In the genomic region with DNA sequence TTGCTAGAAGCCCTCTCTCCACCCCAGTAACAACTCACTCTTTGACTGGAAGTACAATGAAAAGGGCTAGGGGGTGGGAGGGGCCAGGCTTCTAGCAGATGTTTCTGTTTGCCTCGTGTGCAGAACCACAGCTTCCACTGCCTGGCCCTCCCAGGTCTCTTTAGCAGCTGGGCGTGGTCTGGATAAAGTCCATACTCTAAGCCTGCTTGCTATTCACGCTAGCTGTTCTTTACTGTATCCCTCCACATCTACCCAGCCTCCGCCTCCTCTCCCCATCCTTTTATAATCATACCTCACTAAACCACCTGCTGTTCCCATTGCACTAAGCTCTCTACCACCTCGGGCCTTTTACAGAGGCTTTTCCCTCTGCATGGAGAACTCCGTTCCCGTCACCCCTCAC, we compare ENCODE assay signal across 10 cellular contexts.
DNase-seq lines count a peak whose midpoint lies in the region; ATAC-seq and TF ChIP-seq lines count a peak whose summit lies in the region.
"Had no signal": no experiment of that assay in that cellular context is flagged by ENCODE, and none has a peak within 500 bp of the region (broad histone marks: within the 10 kb centered on the region; RNA-seq: fewer than 3 reads in every experiment).

No MANE protein-coding gene starts in this region.

- H3K27me3 ChIP-seq in esophagus muscularis mucosa: no peaks in the 10 kb centered on the region
- H3K27me3 ChIP-seq: thyroid gland had no signal

- H3K27ac Mint-ChIP-seq in stimulated activated naive CD8-positive, alpha-beta T cell treated with anti-CD3 and anti-CD28 coated beads, Interleukin-15, amount 100 ng/mL, for 72 hours: no peak overlapping the region
- peak overlapping the region; percentile 29 for H3K27ac Mint-ChIP-seq in activated T-helper 2 cell treated with anti-CD3 and anti-CD28 coated beads, Interferon-gamma antibody, Interleukin-2, Interleukin-4, amounts not matched to agents 10 μg/mL and 5 μg/mL and 100 μg/mL, durations not matched to agents 14 hours and 24 hours and 36 hours

- no peak for DNase-seq in stimulated activated naive CD8-positive, alpha-beta T cell treated with anti-CD3 and anti-CD28 coated beads, Interleukin-15, amount 100 ng/mL, for 72 hours
- DNase-seq in stimulated activated naive CD8-positive, alpha-beta T cell treated with anti-CD3 and anti-CD28 coated beads, Interleukin-15, Interleukin-2, amounts not matched to agents 100 U/mL and 50 U/mL, for 24 hours: no peak
- peak; percentile 90 for DNase-seq in NCI-H2081 treated with DMSO at 0.1 percent for 48 hours (lab: John Stamatoyannopoulos, UW)
- DNase-seq in activated T-helper 2 cell treated with anti-CD3 and anti-CD28 coated beads, Interferon-gamma antibody, Interleukin-2, Interleukin-4, amounts not matched to agents 10 μg/mL and 5 μg/mL and 100 μg/mL, durations not matched to agents 14 hours and 24 hours and 36 hours (ENCODE audit: low spot score): peak; percentile 28
- no peak for DNase-seq in esophagus muscularis mucosa (ENCODE audit: extremely low spot score)
- DNase-seq: psoas muscle, thyroid gland had no signal

- H3K4me1 Mint-ChIP-seq in stimulated activated naive CD8-positive, alpha-beta T cell treated with anti-CD3 and anti-CD28 coated beads, Interleukin-15, amount 100 ng/mL, for 72 hours: peaks cover 31% of the 10 kb centered on the region
- H3K4me1 Mint-ChIP-seq in activated T-helper 2 cell treated with anti-CD3 and anti-CD28 coated beads, Interferon-gamma antibody, Interleukin-2, Interleukin-4, amounts not matched to agents 10 μg/mL and 5 μg/mL and 100 μg/mL, durations not matched to agents 14 hours and 24 hours and 36 hours (ENCODE audit: low read depth): peaks cover 45% of the 10 kb centered on the region

- intact Hi-C loops in activated T-helper 2 cell treated with anti-CD3 and anti-CD28 coated beads, Interferon-gamma antibody, Interleukin-2, Interleukin-4, amounts not matched to agents 10 μg/mL and 5 μg/mL and 100 μg/mL, durations not matched to agents 14 hours and 24 hours and 36 hours (cut with micrococcal nuclease): loop anchor here (5.0 kb wide), 2 partner anchors 46 to 69 kb away; no protein-coding TSS in a partner anchor
- intact Hi-C loops in esophagus muscularis mucosa (cut with DNase I): no loop called here

- no peaks in the 10 kb centered on the region for H3K9me3 Mint-ChIP-seq in stimulated activated naive CD8-positive, alpha-beta T cell treated with anti-CD3 and anti-CD28 coated beads, Interleukin-15, amount 100 ng/mL, for 72 hours
- H3K9me3 Mint-ChIP-seq in activated T-helper 2 cell treated with anti-CD3 and anti-CD28 coated beads, Interferon-gamma antibody, Interleukin-2, Interleukin-4, amounts not matched to agents 10 μg/mL and 5 μg/mL and 100 μg/mL, durations not matched to agents 14 hours and 24 hours and 36 hours: no peaks in the 10 kb centered on the region

- H3K36me3 Mint-ChIP-seq in activated T-helper 2 cell treated with anti-CD3 and anti-CD28 coated beads, Interferon-gamma antibody, Interleukin-2, Interleukin-4, amounts not matched to agents 10 μg/mL and 5 μg/mL and 100 μg/mL, durations not matched to agents 14 hours and 24 hours and 36 hours (ENCODE audit: low read depth): no peaks in the 10 kb centered on the region

- H3K27ac ChIP-seq in esophagus muscularis mucosa (replicated peaks in 1 of 4): no peak overlapping the region
- H3K27ac ChIP-seq: psoas muscle, thyroid gland had no signal

- no peak overlapping the region for H3K4me3 ChIP-seq in esophagus muscularis mucosa
- H3K4me3 ChIP-seq: psoas muscle, thyroid gland had no signal

- WGBS in esophagus muscularis mucosa: 80% methylated on average over 7 of the region's 7 CpGs

- TF ChIP-seq EP300 in esophagus muscularis mucosa (IDR thresholded peaks at IDR 0.05): no peak

- no peaks in the 10 kb centered on the region for H3K36me3 ChIP-seq in esophagus muscularis mucosa
- H3K36me3 ChIP-seq: thyroid gland had no signal

- ATAC-seq in stimulated activated naive CD8-positive, alpha-beta T cell treated with anti-CD3 and anti-CD28 coated beads, Interleukin-15, amount 100 ng/mL, for 72 hours: peak; percentile 44
- ATAC-seq in stimulated activated naive CD8-positive, alpha-beta T cell treated with anti-CD3 and anti-CD28 coated beads, Interleukin-15, Interleukin-2, amounts not matched to agents 100 U/mL and 50 U/mL, for 24 hours: no peak
- ATAC-seq in GM18517 (IDR thresholded peaks at IDR 0.05; ENCODE audit: unreplicated experiment) (no peak), HG03521 (IDR thresholded peaks at IDR 0.05; ENCODE audit: unreplicated experiment) (no peak), GM18505 (IDR thresholded peaks at IDR 0.05; ENCODE audit: unreplicated experiment) (no peak)
- ATAC-seq: psoas muscle had no signal

- H3K27me3 Mint-ChIP-seq in stimulated activated naive CD8-positive, alpha-beta T cell treated with anti-CD3 and anti-CD28 coated beads, Interleukin-15, amount 100 ng/mL, for 72 hours: no peaks in the 10 kb centered on the region
- no peaks in the 10 kb centered on the region for H3K27me3 Mint-ChIP-seq in activated T-helper 2 cell treated with anti-CD3 and anti-CD28 coated beads, Interferon-gamma antibody, Interleukin-2, Interleukin-4, amounts not matched to agents 10 μg/mL and 5 μg/mL and 100 μg/mL, durations not matched to agents 14 hours and 24 hours and 36 hours (ENCODE audit: low read depth)

- peaks cover 0 to 28% (median 13%) of the 10 kb centered on the region in 4 donors for H3K4me1 ChIP-seq in esophagus muscularis mucosa
- H3K4me1 ChIP-seq: psoas muscle had no signal

- H3K4me3 Mint-ChIP-seq in stimulated activated naive CD8-positive, alpha-beta T cell treated with anti-CD3 and anti-CD28 coated beads, Interleukin-15, amount 100 ng/mL, for 72 hours: no peak overlapping the region
- no peak overlapping the region for H3K4me3 Mint-ChIP-seq in activated T-helper 2 cell treated with anti-CD3 and anti-CD28 coated beads, Interferon-gamma antibody, Interleukin-2, Interleukin-4, amounts not matched to agents 10 μg/mL and 5 μg/mL and 100 μg/mL, durations not matched to agents 14 hours and 24 hours and 36 hours (ENCODE audit: low read depth)

- TF ChIP-seq CTCF in esophagus muscularis mucosa (IDR thresholded peaks at IDR 0.05): no peak

- no peak for TF ChIP-seq POLR2A in GM18505 (IDR thresholded peaks at IDR 0.05; ENCODE audit: borderline replicate concordance, extremely low read depth, insufficient read depth, insufficient read length)
- TF ChIP-seq POLR2A in esophagus muscularis mucosa (IDR thresholded peaks at IDR 0.05; ENCODE audit: low read depth): no peak

- no peaks in the 10 kb centered on the region for H3K9me3 ChIP-seq in esophagus muscularis mucosa
- H3K9me3 ChIP-seq: psoas muscle, thyroid gland had no signal

Comparison
In these comparisons a context has a peak if more than half of its experiments do, and no peak if none do; other contexts are left out.
1. DNase-seq: peak in NCI-H2081 treated with DMSO at 0.1 percent for 48 hours (single experiment) and activated T-helper 2 cell treated with anti-CD3 and anti-CD28 coated beads, Interferon-gamma antibody, Interleukin-2, Interleukin-4, amounts not matched to agents 10 μg/mL and 5 μg/mL and 100 μg/mL, durations not matched to agents 14 hours and 24 hours and 36 hours (single experiment); none in stimulated activated naive CD8-positive, alpha-beta T cell treated with anti-CD3 and anti-CD28 coated beads, Interleukin-15, amount 100 ng/mL, for 72 hours (0 of 2), stimulated activated naive CD8-positive, alpha-beta T cell treated with anti-CD3 and anti-CD28 coated beads, Interleukin-15, Interleukin-2, amounts not matched to agents 100 U/mL and 50 U/mL, for 24 hours (single experiment) and esophagus muscularis mucosa (single experiment).